In the genomic region with DNA sequence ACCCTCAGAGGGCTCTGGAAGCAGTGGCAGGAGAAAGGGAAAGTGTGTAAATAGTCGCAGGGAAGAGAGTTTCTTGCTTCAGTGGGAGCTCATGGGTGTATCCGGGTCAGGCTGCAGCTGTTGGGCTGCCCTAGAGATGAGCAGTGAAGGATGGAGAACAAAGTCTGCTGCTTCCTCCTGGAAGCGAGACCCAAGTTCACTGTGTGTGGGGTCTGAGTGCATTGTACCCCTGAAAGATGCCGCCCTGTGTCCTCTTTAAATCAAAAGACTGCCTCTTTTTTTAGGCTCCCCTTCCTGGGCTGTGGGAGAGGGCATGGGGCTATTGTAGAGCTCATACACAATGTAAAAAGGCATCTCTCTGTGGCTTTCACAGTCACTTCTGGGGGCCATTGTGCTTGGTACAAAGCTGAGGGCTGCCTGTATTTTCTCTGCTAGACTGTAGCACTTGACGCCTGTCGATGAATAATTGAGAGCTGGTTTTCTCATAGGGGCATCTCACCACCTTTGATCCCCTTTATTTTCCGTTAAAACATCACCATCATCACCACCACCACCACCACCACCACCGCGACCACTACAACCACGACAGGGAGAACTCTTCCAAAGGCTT, we compare ENCODE assay signal across 1 cellular context.
A peak's percentile ranks its signal among the peaks of the same experiment; 100 is the strongest.
TF ChIP-seq lines count a peak whose summit lies in the region.

No MANE protein-coding gene starts in this region.

TF ChIP-seq in GM12878, 131 proteins besides CTCF, POLR2A, EP300 and RAD21 (continued from another document):
- TF ChIP-seq, protein P1, sequence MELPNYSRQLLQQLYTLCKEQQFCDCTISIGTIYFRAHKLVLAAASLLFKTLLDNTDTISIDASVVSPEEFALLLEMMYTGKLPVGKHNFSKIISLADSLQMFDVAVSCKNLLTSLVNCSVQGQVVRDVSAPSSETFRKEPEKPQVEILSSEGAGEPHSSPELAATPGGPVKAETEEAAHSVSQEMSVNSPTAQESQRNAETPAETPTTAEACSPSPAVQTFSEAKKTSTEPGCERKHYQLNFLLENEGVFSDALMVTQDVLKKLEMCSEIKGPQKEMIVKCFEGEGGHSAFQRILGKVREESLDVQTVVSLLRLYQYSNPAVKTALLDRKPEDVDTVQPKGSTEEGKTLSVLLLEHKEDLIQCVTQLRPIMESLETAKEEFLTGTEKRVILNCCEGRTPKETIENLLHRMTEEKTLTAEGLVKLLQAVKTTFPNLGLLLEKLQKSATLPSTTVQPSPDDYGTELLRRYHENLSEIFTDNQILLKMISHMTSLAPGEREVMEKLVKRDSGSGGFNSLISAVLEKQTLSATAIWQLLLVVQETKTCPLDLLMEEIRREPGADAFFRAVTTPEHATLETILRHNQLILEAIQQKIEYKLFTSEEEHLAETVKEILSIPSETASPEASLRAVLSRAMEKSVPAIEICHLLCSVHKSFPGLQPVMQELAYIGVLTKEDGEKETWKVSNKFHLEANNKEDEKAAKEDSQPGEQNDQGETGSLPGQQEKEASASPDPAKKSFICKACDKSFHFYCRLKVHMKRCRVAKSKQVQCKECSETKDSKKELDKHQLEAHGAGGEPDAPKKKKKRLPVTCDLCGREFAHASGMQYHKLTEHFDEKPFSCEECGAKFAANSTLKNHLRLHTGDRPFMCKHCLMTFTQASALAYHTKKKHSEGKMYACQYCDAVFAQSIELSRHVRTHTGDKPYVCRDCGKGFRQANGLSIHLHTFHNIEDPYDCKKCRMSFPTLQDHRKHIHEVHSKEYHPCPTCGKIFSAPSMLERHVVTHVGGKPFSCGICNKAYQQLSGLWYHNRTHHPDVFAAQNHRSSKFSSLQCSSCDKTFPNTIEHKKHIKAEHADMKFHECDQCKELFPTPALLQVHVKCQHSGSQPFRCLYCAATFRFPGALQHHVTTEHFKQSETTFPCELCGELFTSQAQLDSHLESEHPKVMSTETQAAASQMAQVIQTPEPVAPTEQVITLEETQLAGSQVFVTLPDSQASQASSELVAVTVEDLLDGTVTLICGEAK (IDR thresholded peaks at IDR 0.05; ENCODE audit: borderline replicate concordance) = no peak
- TF ChIP-seq, protein P2, sequence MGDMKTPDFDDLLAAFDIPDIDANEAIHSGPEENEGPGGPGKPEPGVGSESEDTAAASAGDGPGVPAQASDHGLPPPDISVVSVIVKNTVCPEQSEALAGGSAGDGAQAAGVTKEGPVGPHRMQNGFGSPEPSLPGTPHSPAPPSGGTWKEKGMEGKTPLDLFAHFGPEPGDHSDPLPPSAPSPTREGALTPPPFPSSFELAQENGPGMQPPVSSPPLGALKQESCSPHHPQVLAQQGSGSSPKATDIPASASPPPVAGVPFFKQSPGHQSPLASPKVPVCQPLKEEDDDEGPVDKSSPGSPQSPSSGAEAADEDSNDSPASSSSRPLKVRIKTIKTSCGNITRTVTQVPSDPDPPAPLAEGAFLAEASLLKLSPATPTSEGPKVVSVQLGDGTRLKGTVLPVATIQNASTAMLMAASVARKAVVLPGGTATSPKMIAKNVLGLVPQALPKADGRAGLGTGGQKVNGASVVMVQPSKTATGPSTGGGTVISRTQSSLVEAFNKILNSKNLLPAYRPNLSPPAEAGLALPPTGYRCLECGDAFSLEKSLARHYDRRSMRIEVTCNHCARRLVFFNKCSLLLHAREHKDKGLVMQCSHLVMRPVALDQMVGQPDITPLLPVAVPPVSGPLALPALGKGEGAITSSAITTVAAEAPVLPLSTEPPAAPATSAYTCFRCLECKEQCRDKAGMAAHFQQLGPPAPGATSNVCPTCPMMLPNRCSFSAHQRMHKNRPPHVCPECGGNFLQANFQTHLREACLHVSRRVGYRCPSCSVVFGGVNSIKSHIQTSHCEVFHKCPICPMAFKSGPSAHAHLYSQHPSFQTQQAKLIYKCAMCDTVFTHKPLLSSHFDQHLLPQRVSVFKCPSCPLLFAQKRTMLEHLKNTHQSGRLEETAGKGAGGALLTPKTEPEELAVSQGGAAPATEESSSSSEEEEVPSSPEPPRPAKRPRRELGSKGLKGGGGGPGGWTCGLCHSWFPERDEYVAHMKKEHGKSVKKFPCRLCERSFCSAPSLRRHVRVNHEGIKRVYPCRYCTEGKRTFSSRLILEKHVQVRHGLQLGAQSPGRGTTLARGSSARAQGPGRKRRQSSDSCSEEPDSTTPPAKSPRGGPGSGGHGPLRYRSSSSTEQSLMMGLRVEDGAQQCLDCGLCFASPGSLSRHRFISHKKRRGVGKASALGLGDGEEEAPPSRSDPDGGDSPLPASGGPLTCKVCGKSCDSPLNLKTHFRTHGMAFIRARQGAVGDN (IDR thresholded peaks at IDR 0.05) = no peak
- 0 out of 2 replicates have a peak, but pooled peaks have one; percentile 15 for TF ChIP-seq TCF12 (IDR thresholded peaks at IDR 0.05; ENCODE audit: low read depth, low read length)
- no peak for TF ChIP-seq SUZ12 (IDR thresholded peaks at IDR 0.05; ENCODE audit: unreplicated experiment)
- TF ChIP-seq IRF4 (IDR thresholded peaks at IDR 0.05; ENCODE audit: low read depth, low read length) = no peak
- no peak for TF ChIP-seq ZNF622 (IDR thresholded peaks at IDR 0.05)
- no peak for TF ChIP-seq SIX5 (IDR thresholded peaks at IDR 0.05; ENCODE audit: low read depth, low read length, severe bottlenecking)
- no peak for TF ChIP-seq FOXK2 (IDR thresholded peaks at IDR 0.05)
- TF ChIP-seq, protein P3, sequence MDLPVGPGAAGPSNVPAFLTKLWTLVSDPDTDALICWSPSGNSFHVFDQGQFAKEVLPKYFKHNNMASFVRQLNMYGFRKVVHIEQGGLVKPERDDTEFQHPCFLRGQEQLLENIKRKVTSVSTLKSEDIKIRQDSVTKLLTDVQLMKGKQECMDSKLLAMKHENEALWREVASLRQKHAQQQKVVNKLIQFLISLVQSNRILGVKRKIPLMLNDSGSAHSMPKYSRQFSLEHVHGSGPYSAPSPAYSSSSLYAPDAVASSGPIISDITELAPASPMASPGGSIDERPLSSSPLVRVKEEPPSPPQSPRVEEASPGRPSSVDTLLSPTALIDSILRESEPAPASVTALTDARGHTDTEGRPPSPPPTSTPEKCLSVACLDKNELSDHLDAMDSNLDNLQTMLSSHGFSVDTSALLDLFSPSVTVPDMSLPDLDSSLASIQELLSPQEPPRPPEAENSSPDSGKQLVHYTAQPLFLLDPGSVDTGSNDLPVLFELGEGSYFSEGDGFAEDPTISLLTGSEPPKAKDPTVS (IDR thresholded peaks at IDR 0.05; ENCODE audit: low read depth, low read length) = no peak
- TF ChIP-seq CBX5 (IDR thresholded peaks at IDR 0.05; ENCODE audit: low read depth) = no peak
- no peak for TF ChIP-seq BCL11A (IDR thresholded peaks at IDR 0.05; ENCODE audit: low read depth, low read length)
- peak; percentile 41 to 53; a peak in 1 of 4 replicates for TF ChIP-seq IKZF2 (IDR thresholded peaks at IDR 0.05)
- 0 out of 2 replicates have a peak, but pooled peaks have one; percentile 7 for TF ChIP-seq CREM (IDR thresholded peaks at IDR 0.05; ENCODE audit: low read depth)
- TF ChIP-seq CBX3 (IDR thresholded peaks at IDR 0.05; ENCODE audit: borderline replicate concordance, low read depth) = no peak
- TF ChIP-seq, protein P4, sequence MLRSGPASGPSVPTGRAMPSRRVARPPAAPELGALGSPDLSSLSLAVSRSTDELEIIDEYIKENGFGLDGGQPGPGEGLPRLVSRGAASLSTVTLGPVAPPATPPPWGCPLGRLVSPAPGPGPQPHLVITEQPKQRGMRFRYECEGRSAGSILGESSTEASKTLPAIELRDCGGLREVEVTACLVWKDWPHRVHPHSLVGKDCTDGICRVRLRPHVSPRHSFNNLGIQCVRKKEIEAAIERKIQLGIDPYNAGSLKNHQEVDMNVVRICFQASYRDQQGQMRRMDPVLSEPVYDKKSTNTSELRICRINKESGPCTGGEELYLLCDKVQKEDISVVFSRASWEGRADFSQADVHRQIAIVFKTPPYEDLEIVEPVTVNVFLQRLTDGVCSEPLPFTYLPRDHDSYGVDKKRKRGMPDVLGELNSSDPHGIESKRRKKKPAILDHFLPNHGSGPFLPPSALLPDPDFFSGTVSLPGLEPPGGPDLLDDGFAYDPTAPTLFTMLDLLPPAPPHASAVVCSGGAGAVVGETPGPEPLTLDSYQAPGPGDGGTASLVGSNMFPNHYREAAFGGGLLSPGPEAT (IDR thresholded peaks at IDR 0.05; ENCODE audit: low read depth) = no peak
- TF ChIP-seq ATF7 (IDR thresholded peaks at IDR 0.05; ENCODE audit: low read depth) = no peak
